1 cellular context compared by ENCODE assay signal in the genomic region with DNA sequence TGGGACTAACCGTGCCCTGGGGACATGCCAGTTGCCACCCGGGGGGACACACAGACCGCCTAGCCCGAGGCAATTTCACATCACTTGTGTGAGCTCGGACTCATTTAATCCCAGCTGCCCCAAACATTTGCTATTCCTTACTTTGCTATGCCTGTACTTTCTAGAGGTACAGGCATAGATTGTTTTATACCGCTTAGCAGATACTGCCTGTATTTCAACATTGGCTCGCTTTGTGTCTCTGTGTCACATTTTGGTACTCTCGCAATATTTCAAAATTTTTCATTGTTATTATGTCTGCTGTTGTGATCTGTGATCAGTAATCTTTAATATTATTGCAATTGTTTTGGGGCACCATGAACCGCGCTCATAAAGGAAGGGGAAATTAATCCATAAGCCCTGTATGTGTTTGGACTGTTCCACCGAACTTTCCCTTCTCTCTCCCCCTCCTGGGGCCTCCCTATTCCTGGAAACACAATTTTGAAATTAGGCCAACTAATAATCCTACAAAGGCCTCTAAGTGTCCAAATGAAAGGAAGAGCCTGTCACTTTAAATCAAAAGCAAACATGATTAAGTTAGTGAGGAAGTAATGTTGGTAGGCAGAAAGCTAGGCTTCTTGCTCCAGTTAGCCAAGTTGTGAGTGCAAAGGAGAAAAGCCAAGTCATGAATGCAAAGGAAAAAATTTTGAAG.
A peak's percentile ranks its signal among the peaks of the same experiment; 100 is the strongest.
TF ChIP-seq lines count a peak whose summit lies in the region.

No MANE protein-coding gene starts in this region.

TF ChIP-seq in HEK293, 187 proteins besides CTCF, POLR2A, EP300 and RAD21 (continued from another document):
- TF ChIP-seq ZNF423 (tag by site-specific recombination; IDR thresholded peaks at IDR 0.05) (peak; percentile 94; the same call in 1 of the 2 replicates), PRDM10 (tag by site-specific recombination; IDR thresholded peaks at IDR 0.05) (peak; percentile 78), PATZ1 (tag by site-specific recombination; IDR thresholded peaks at IDR 0.05) (peak; percentile 11; the same call in 1 of the 2 replicates), HIC1 (tag by site-specific recombination; IDR thresholded peaks at IDR 0.05) (peak; percentile 67; the same call in 1 of the 2 replicates), ZNF335 (tag by site-specific recombination; conservative IDR thresholded peaks at IDR 0.05) (peak; percentile 77)
